Comparison of ENCODE assay signal across 9 cellular contexts in genomic region chr3:122245513-122246174, GRCh38.
DNase-seq lines count a peak whose midpoint lies in the region; ATAC-seq and TF ChIP-seq lines count a peak whose summit lies in the region.
"Had no signal": no experiment of that assay in that cellular context is flagged by ENCODE, and none has a peak within 500 bp of the region (broad histone marks: within the 10 kb centered on the region; RNA-seq: fewer than 3 reads in every experiment).

No MANE protein-coding gene starts in this region.

- peak overlapping the region; percentile 44 for H3K4me2 ChIP-seq in OCI-LY3 (ENCODE audit: low read length)

- peak overlapping the region; percentile 50 for H2AFZ ChIP-seq in OCI-LY3 (ENCODE audit: low read depth, low read length)

- H4K20me1 ChIP-seq in OCI-LY3 (ENCODE audit: insufficient read depth, low read length) = no peaks in the 10 kb centered on the region

- H3K27ac ChIP-seq in OCI-LY3 (ENCODE audit: low read length) = no peak overlapping the region
- H3K27ac ChIP-seq: thyroid gland had no signal

- H3K9ac ChIP-seq in OCI-LY3 (ENCODE audit: low read length) = peak overlapping the region; percentile 3; the same call in 1 of the 2 replicates

- peak overlapping the region; percentile 3 for H3K4me3 ChIP-seq in OCI-LY3 (ENCODE audit: low read length)
- H3K4me3 ChIP-seq: thyroid gland had no signal

- peaks cover 37% of the 10 kb centered on the region for H3K4me1 ChIP-seq in OCI-LY3 (ENCODE audit: low read length)
- H3K4me1 ChIP-seq: thyroid gland had no signal

- TF ChIP-seq CTCF in OCI-LY3 (IDR thresholded peaks at IDR 0.05; ENCODE audit: low read depth, low read length) = peak; percentile 6; the same call in 1 of the 2 replicates

- H3K9me3 Mint-ChIP-seq in activated CD4-positive, alpha-beta T cell treated with anti-CD3 and anti-CD28 coated beads, Interleukin-2, amount 10 ng/mL, durations not matched to agents 24 days and 14 days = peaks cover 7% of the 10 kb centered on the region
- no peaks in the 10 kb centered on the region for H3K9me3 Mint-ChIP-seq in effector memory CD8-positive, alpha-beta T cell

- H3K27ac Mint-ChIP-seq in activated CD4-positive, alpha-beta T cell treated with anti-CD3 and anti-CD28 coated beads, Interleukin-2, amount 10 ng/mL, durations not matched to agents 24 days and 14 days = peak overlapping the region; percentile 13
- peak overlapping the region in 1 of 2 donors; percentile 42 for H3K27ac Mint-ChIP-seq in effector memory CD8-positive, alpha-beta T cell

- ATAC-seq in effector memory CD8-positive, alpha-beta T cell (replicated peaks) = peak; percentile 47
- ATAC-seq in stimulated activated naive CD8-positive, alpha-beta T cell treated with anti-CD3 and anti-CD28 coated beads, Interleukin-15, Interleukin-2, amounts not matched to agents 100 U/mL and 50 U/mL, for 24 hours = peak; percentile 83
- ATAC-seq in HG02973 (IDR thresholded peaks at IDR 0.05; ENCODE audit: unreplicated experiment) (no peak), GM18502 (IDR thresholded peaks at IDR 0.05; ENCODE audit: poor library complexity, unreplicated experiment) (no peak)

- no peaks in the 10 kb centered on the region for H3K9me3 ChIP-seq in OCI-LY3 (ENCODE audit: insufficient read depth, low read length)
- H3K9me3 ChIP-seq: thyroid gland had no signal

- peak overlapping the region; percentile 66 for H3K4me3 Mint-ChIP-seq in activated CD4-positive, alpha-beta T cell treated with anti-CD3 and anti-CD28 coated beads, Interleukin-2, amount 10 ng/mL, durations not matched to agents 24 days and 14 days
- peak overlapping the region; percentile 59 to 65 for H3K4me3 Mint-ChIP-seq in effector memory CD8-positive, alpha-beta T cell

- H3K36me3 ChIP-seq in OCI-LY3 (replicated peaks; ENCODE audit: low read depth, low read length) = no peaks in the 10 kb centered on the region
- H3K36me3 ChIP-seq: thyroid gland had no signal

- peaks cover 8% of the 10 kb centered on the region for H3K4me1 Mint-ChIP-seq in activated CD4-positive, alpha-beta T cell treated with anti-CD3 and anti-CD28 coated beads, Interleukin-2, amount 10 ng/mL, durations not matched to agents 24 days and 14 days
- H3K4me1 Mint-ChIP-seq in effector memory CD8-positive, alpha-beta T cell (ENCODE audit: low read depth in 2 of 2) = peaks cover 3% of the 10 kb centered on the region in 2 donors

- no peaks in the 10 kb centered on the region for H3K79me2 ChIP-seq in OCI-LY3 (ENCODE audit: low read length)

- H3K27me3 ChIP-seq in OCI-LY3 (ENCODE audit: low read depth, low read length) = no peaks in the 10 kb centered on the region
- H3K27me3 ChIP-seq: thyroid gland had no signal

- no peak for DNase-seq in activated CD4-positive, alpha-beta T cell treated with anti-CD3 and anti-CD28 coated beads, Interleukin-2, amount 10 ng/mL, durations not matched to agents 24 days and 14 days
- DNase-seq in activated CD4-positive, alpha-beta T cell treated with anti-CD3 and anti-CD28 coated beads for 1 hour = no peak
- DNase-seq in effector memory CD8-positive, alpha-beta T cell = no peak
- DNase-seq in stimulated activated naive CD8-positive, alpha-beta T cell treated with anti-CD3 and anti-CD28 coated beads, Interleukin-15, Interleukin-2, amounts not matched to agents 100 U/mL and 50 U/mL, for 24 hours = no peak
- no peak for DNase-seq in NCI-H2196 treated with DMSO at 0.1 percent for 48 hours (lab: John Stamatoyannopoulos, UW; ENCODE audit: unreplicated experiment)
- DNase-seq: thyroid gland had no signal

- peaks cover 38% of the 10 kb centered on the region for H3K27me3 Mint-ChIP-seq in activated CD4-positive, alpha-beta T cell treated with anti-CD3 and anti-CD28 coated beads, Interleukin-2, amount 10 ng/mL, durations not matched to agents 24 days and 14 days
- H3K27me3 Mint-ChIP-seq in effector memory CD8-positive, alpha-beta T cell = peaks cover 11 to 38% of the 10 kb centered on the region in 2 donors

- intact Hi-C loops in activated CD4-positive, alpha-beta T cell treated with anti-CD3 and anti-CD28 coated beads, Interleukin-2, amount 10 ng/mL, durations not matched to agents 24 days and 14 days (cut with micrococcal nuclease) = no loop called here

- H3K36me3 Mint-ChIP-seq in activated CD4-positive, alpha-beta T cell treated with anti-CD3 and anti-CD28 coated beads, Interleukin-2, amount 10 ng/mL, durations not matched to agents 24 days and 14 days (ENCODE audit: low read depth) = no peaks in the 10 kb centered on the region
- H3K36me3 Mint-ChIP-seq in effector memory CD8-positive, alpha-beta T cell (ENCODE audit: insufficient read depth) = no peaks in the 10 kb centered on the region

Comparison
In these comparisons a context has a peak if more than half of its experiments do, and no peak if none do; other contexts are left out.
1. ATAC-seq: peak in effector memory CD8-positive, alpha-beta T cell (single experiment) and stimulated activated naive CD8-positive, alpha-beta T cell treated with anti-CD3 and anti-CD28 coated beads, Interleukin-15, Interleukin-2, amounts not matched to agents 100 U/mL and 50 U/mL, for 24 hours (single experiment); none in HG02973 (single experiment) and GM18502 (single experiment).